Comparison of ENCODE assay signal across 15 cellular contexts in genomic region chr2:201621293-201621999, GRCh38. TPM values are rescaled to one million over a fixed set of nuclear protein-coding genes. Genes with fewer than 3 reads are reported as not detected.
DNase-seq lines count a peak whose midpoint lies in the region; TF ChIP-seq lines count a peak whose summit lies in the region.
"Had no signal": no experiment of that assay in that cellular context is flagged by ENCODE, and none has a peak within 500 bp of the region (broad histone marks: within the 10 kb centered on the region; RNA-seq: fewer than 3 reads in every experiment).

No MANE protein-coding gene starts in this region.

- H3K4me3 ChIP-seq in BE2C (ENCODE audit: low read depth, low read length) = no peak overlapping the region
- H3K4me3 ChIP-seq: SK-N-MC had no signal

- no peaks in the 10 kb centered on the region; the same call in 1 of the 2 replicates for H3K9me3 ChIP-seq in BE2C

- H3K36me3 ChIP-seq in BE2C = peaks cover 10% of the 10 kb centered on the region

- no peaks in the 10 kb centered on the region for H3K4me1 ChIP-seq in BE2C

- in situ Hi-C loops in G401 (cut with HindIII; ENCODE audit: low sequenced_read_pairs) = no loop called here

- TF ChIP-seq CTCF in BE2C (IDR thresholded peaks at IDR 0.05; ENCODE audit: low read depth, low read length) = no peak

- no peaks in the 10 kb centered on the region for H3K27me3 ChIP-seq in BE2C

- DNase-seq in ELR (ENCODE audit: low read depth) = peak; percentile 54
- DNase-seq in LHCN-M2 (ENCODE audit: low read depth) = peak; percentile 87
- DNase-seq in dermis blood vessel endothelial cell = peak; percentile 84
- DNase-seq in myocyte (ENCODE audit: low read depth) = peak; percentile 57
- DNase-seq in HT-29 (ENCODE audit: low spot score) = no peak
- no peak for DNase-seq in G401 (ENCODE audit: low spot score)
- DNase-seq in BE2C = no peak
- no peak for DNase-seq in ecto neural progenitor cell (ENCODE audit: low spot score)
- DNase-seq: CD4-positive, alpha-beta T cell; NCI-H1048; NCI-H1436 treated with DMSO at 0.1 percent for 48 hours; NCI-H2029 treated with DMSO at 0.1 percent for 48 hours; NCI-H2171 treated with DMSO at 0.1 percent for 48 hours; NCI-H82 had no signal

RNA-seq across cellular contexts. Expression of gene TMEM237, which starts 21.9 kb away (rescaled TPM):
- total RNA-seq in LHCN-M2 (2014; rRNA removed) = 92.9 and 102 TPM in 2 replicates
- polyA plus RNA-seq in LHCN-M2 (2012) = 25.3 TPM
- total RNA-seq in dermis blood vessel endothelial cell = 28.2 and 35.0 TPM in 2 replicates
- total RNA-seq in myocyte = 32.6 and 37.6 TPM in 2 replicates
- 21.2 TPM for polyA plus RNA-seq in myocyte (2012)
- total RNA-seq in HT-29 (2014; rRNA removed; shearing (Covaris generic)) = 6.0 and 9.0 TPM in 2 replicates
- 153 and 240 TPM in 2 replicates for total RNA-seq in G401 (2014; rRNA removed; shearing (Covaris generic))
- polyA plus RNA-seq in BE2C (2012; ENCODE audit: insufficient read depth, insufficient read length, low read depth) = 15.5 TPM

Comparison
In these comparisons a context has a peak if more than half of its experiments do, and no peak if none do; other contexts are left out.
1. DNase-seq: peak in ELR (single experiment), LHCN-M2 (single experiment), dermis blood vessel endothelial cell (single experiment) and myocyte (single experiment); none in HT-29 (single experiment), G401 (single experiment), BE2C (single experiment) and ecto neural progenitor cell (single experiment).